25 cellular contexts compared by ENCODE assay signal in genomic region chr7:1499367-1500029, GRCh38.
"Had no signal": no experiment of that assay in that cellular context is flagged by ENCODE, and none has a peak within 500 bp of the region (broad histone marks: within the 10 kb centered on the region; RNA-seq: fewer than 3 reads in every experiment).

No MANE protein-coding gene starts in this region.

- DNase-seq: cerebellar nuclear complex; colonic mucosa; cortex of kidney; effector CD8-positive, alpha-beta T cell; effector memory CD8-positive, alpha-beta T cell; endodermal cell; erythroblast; esophagus squamous epithelium; foreskin fibroblast; foreskin melanocyte; gastrocnemius medialis; heart right ventricle; hippocampal formation; islet precursor cell; left cardiac atrium; lower lobe of right lung; mesenchymal stem cell; mucosa of descending colon had no signal

- H3K9me3 Mint-ChIP-seq: dendritic cell treated with granulocyte-macrophage colony-stimulating factor and Interleukin-4, amounts not matched to agents 40 ng/mL and 50 ng/mL, for 4 days; effector memory CD8-positive, alpha-beta T cell; endodermal cell; mesothelial cell of epicardium had no signal

- H3K27ac ChIP-seq: colonic mucosa, epithelial cell of prostate, esophagus squamous epithelium, gastrocnemius medialis, heart right ventricle, left lung, lower lobe of right lung had no signal

- FAIRE-seq: endometrium had no signal

- H3K4me3 ChIP-seq: colonic mucosa, esophagus squamous epithelium, gastrocnemius medialis, heart right ventricle, left lung, lower lobe of right lung, mucosa of descending colon had no signal

- H3K27ac Mint-ChIP-seq: dendritic cell treated with granulocyte-macrophage colony-stimulating factor and Interleukin-4, amounts not matched to agents 40 ng/mL and 50 ng/mL, for 4 days; effector memory CD8-positive, alpha-beta T cell; endodermal cell; mesothelial cell of epicardium had no signal

- H3K4me3 Mint-ChIP-seq: dendritic cell treated with granulocyte-macrophage colony-stimulating factor and Interleukin-4, amounts not matched to agents 40 ng/mL and 50 ng/mL, for 4 days; effector memory CD8-positive, alpha-beta T cell; endodermal cell; mesothelial cell of epicardium had no signal

- H3K27me3 ChIP-seq: colonic mucosa, esophagus squamous epithelium, gastrocnemius medialis, heart right ventricle, left lung had no signal

- H3K9me3 ChIP-seq: colonic mucosa, esophagus squamous epithelium, gastrocnemius medialis, heart right ventricle, left lung, lower lobe of right lung, mucosa of descending colon had no signal

- H3K36me3 ChIP-seq: colonic mucosa had no signal

- ATAC-seq: effector memory CD8-positive, alpha-beta T cell; esophagus mucosa; gastrocnemius medialis; heart right ventricle; left cardiac atrium; left lung; left ventricle myocardium superior; lower lobe of right lung; mucosa of descending colon had no signal

- H3K27me3 Mint-ChIP-seq: dendritic cell treated with granulocyte-macrophage colony-stimulating factor and Interleukin-4, amounts not matched to agents 40 ng/mL and 50 ng/mL, for 4 days; effector memory CD8-positive, alpha-beta T cell had no signal
